ENCODE assay signal across 15 cellular contexts in genomic region chr12:116800918-116801317, GRCh38.
DNase-seq lines count a peak whose midpoint lies in the region; ATAC-seq and TF ChIP-seq lines count a peak whose summit lies in the region.
"Had no signal": no experiment of that assay in that cellular context is flagged by ENCODE, and none has a peak within 500 bp of the region (broad histone marks: within the 10 kb centered on the region; RNA-seq: fewer than 3 reads in every experiment).

No MANE protein-coding gene starts in this region.

- WGBS in tibial nerve, 2 donors: 83 to 89% methylated on average over 2 of the region's 2 CpGs

- TF ChIP-seq CTCF in OCI-LY7 (conservative IDR thresholded peaks at IDR 0.05; ENCODE audit: low read length): no peak
- no peak for TF ChIP-seq CTCF in brain microvascular endothelial cell (IDR thresholded peaks at IDR 0.05; ENCODE audit: low read depth, low read length, missing control alignments)
- no peak for TF ChIP-seq CTCF in tibial nerve (IDR thresholded peaks at IDR 0.05)

- DNase-seq in NCI-H526 (lab: John Stamatoyannopoulos, UW): peak; percentile 2
- DNase-seq in NCI-H526 treated with DMSO at 0.1 percent for 48 hours (lab: John Stamatoyannopoulos, UW): no peak
- DNase-seq in OCI-LY7 (ENCODE audit: low spot score): peak; percentile 23
- DNase-seq in memory B cell (ENCODE audit: low spot score in 2 of 2): no peak
- DNase-seq in brain microvascular endothelial cell: no peak
- DNase-seq in activated T-helper 1 cell treated with anti-CD3 and anti-CD28 coated beads, Interleukin-12 subunit alpha, Interleukin-12 subunit beta, Interleukin-2, Interleukin-4 antibody, amounts not matched to agents 30 ng/mL and 10 ng/mL and 1 ng/mL, durations not matched to agents 14 hours and 24 hours and 36 hours (ENCODE audit: low spot score): no peak
- DNase-seq in tibial nerve (ENCODE audit: low spot score in 2 of 2): no peak
- DNase-seq: Calu3; CD4-positive, CD25-positive, alpha-beta regulatory T cell; DMS 273 treated with DMSO at 0.1 percent for 48 hours; DMS79; GDM1 had no signal

- peak overlapping the region; percentile 43 for H3K4me2 ChIP-seq in OCI-LY7 (ENCODE audit: low read length)

- H3K36me3 ChIP-seq in OCI-LY7 (ENCODE audit: insufficient read depth, low read length) (peaks cover 70% of the 10 kb centered on the region), brain microvascular endothelial cell (replicated peaks) (no peaks in the 10 kb centered on the region), tibial nerve (peaks cover 0 to 5% (median 0%) of the 10 kb centered on the region in 3 donors)

- POLR2A ChIA-PET in OCI-LY7 (lab: Charles Lee): interaction anchor here (0.6 to 2.4 kb wide), 5 partner anchors 8 to 788 kb away, joined by 3 to 8 read pairs (median 4); no protein-coding TSS in a partner anchor

- no peak for ATAC-seq in memory B cell (ENCODE audit: low read depth)

- BruUV-seq in OCI-LY7 (replicated peaks; lab: Mats Ljungman, UMichigan): no TSS peak

- H4K20me1 ChIP-seq in OCI-LY7 (ENCODE audit: insufficient read depth, low read length): no peaks in the 10 kb centered on the region
- H4K20me1 ChIP-seq: BLaER1 treated with 17β-estradiol and CSF1 and Interleukin-3, amounts not matched to agents 10 nM and 100 nM had no signal

- peak overlapping the region; percentile 47; the same call in 1 of the 2 replicates for H2AFZ ChIP-seq in OCI-LY7 (ENCODE audit: low read length)

- H3K36me3 Mint-ChIP-seq in memory B cell: peaks cover 17% of the 10 kb centered on the region
- peaks cover 3% of the 10 kb centered on the region for H3K36me3 Mint-ChIP-seq in activated T-helper 1 cell treated with anti-CD3 and anti-CD28 coated beads, Interleukin-12 subunit alpha, Interleukin-12 subunit beta, Interleukin-2, Interleukin-4 antibody, amounts not matched to agents 30 ng/mL and 10 ng/mL and 1 ng/mL, durations not matched to agents 14 hours and 24 hours and 36 hours (ENCODE audit: low read depth)

- peak overlapping the region; percentile 100 for H3K27ac ChIP-seq in OCI-LY7 (ENCODE audit: low read depth, low read length, poor library complexity, severe bottlenecking)
- H3K27ac ChIP-seq in brain microvascular endothelial cell: no peak overlapping the region
- no peak overlapping the region for H3K27ac ChIP-seq in tibial nerve
- H3K27ac ChIP-seq: 22Rv1 had no signal

- H3K27me3 ChIP-seq in brain microvascular endothelial cell (replicated peaks): no peaks in the 10 kb centered on the region
- no peaks in the 10 kb centered on the region for H3K27me3 ChIP-seq in tibial nerve
- H3K27me3 ChIP-seq: BLaER1 treated with 17β-estradiol and CSF1 and Interleukin-3, amounts not matched to agents 10 nM and 100 nM had no signal

- H3K27ac Mint-ChIP-seq in memory B cell: peak overlapping the region; percentile 99
- no peak overlapping the region for H3K27ac Mint-ChIP-seq in activated T-helper 1 cell treated with anti-CD3 and anti-CD28 coated beads, Interleukin-12 subunit alpha, Interleukin-12 subunit beta, Interleukin-2, Interleukin-4 antibody, amounts not matched to agents 30 ng/mL and 10 ng/mL and 1 ng/mL, durations not matched to agents 14 hours and 24 hours and 36 hours
- H3K27ac Mint-ChIP-seq: CD4-positive, CD25-positive, alpha-beta regulatory T cell had no signal

- H3K4me1 Mint-ChIP-seq in memory B cell: peaks cover 25% of the 10 kb centered on the region
- H3K4me1 Mint-ChIP-seq in activated T-helper 1 cell treated with anti-CD3 and anti-CD28 coated beads, Interleukin-12 subunit alpha, Interleukin-12 subunit beta, Interleukin-2, Interleukin-4 antibody, amounts not matched to agents 30 ng/mL and 10 ng/mL and 1 ng/mL, durations not matched to agents 14 hours and 24 hours and 36 hours (ENCODE audit: low read depth): no peaks in the 10 kb centered on the region

- H3K9me2 ChIP-seq in OCI-LY7 (ENCODE audit: insufficient read depth, low read length): no peaks in the 10 kb centered on the region

- peaks cover 6% of the 10 kb centered on the region for H3K9me3 Mint-ChIP-seq in memory B cell
- peaks cover 6% of the 10 kb centered on the region for H3K9me3 Mint-ChIP-seq in activated T-helper 1 cell treated with anti-CD3 and anti-CD28 coated beads, Interleukin-12 subunit alpha, Interleukin-12 subunit beta, Interleukin-2, Interleukin-4 antibody, amounts not matched to agents 30 ng/mL and 10 ng/mL and 1 ng/mL, durations not matched to agents 14 hours and 24 hours and 36 hours

- H3K9me3 ChIP-seq in OCI-LY7 (ENCODE audit: low read length): peaks cover 20% of the 10 kb centered on the region
- peaks cover 0 to 21% (median 4%) of the 10 kb centered on the region in 4 donors for H3K9me3 ChIP-seq in tibial nerve
- H3K9me3 ChIP-seq: HAP-1 had no signal

- in situ Hi-C loops in brain microvascular endothelial cell (cut with HindIII; ENCODE audit: low pct_ligation_motif_present, low sequenced_read_pairs): no loop called here

- H3K27me3 Mint-ChIP-seq in memory B cell: no peaks in the 10 kb centered on the region
- H3K27me3 Mint-ChIP-seq in activated T-helper 1 cell treated with anti-CD3 and anti-CD28 coated beads, Interleukin-12 subunit alpha, Interleukin-12 subunit beta, Interleukin-2, Interleukin-4 antibody, amounts not matched to agents 30 ng/mL and 10 ng/mL and 1 ng/mL, durations not matched to agents 14 hours and 24 hours and 36 hours (ENCODE audit: insufficient read depth): peaks cover 2% of the 10 kb centered on the region
- H3K27me3 Mint-ChIP-seq: CD4-positive, CD25-positive, alpha-beta regulatory T cell had no signal

- no peak overlapping the region for H3K4me3 ChIP-seq in OCI-LY7 (ENCODE audit: low read depth, low read length, poor library complexity, severe bottlenecking)
- no peak overlapping the region for H3K4me3 ChIP-seq in brain microvascular endothelial cell (ENCODE audit: low read depth, low read length)
- H3K4me3 ChIP-seq in tibial nerve: no peak overlapping the region
- H3K4me3 ChIP-seq: BLaER1 treated with 17β-estradiol and CSF1 and Interleukin-3, amounts not matched to agents 10 nM and 100 nM; HAP-1 had no signal

- no peak for TF ChIP-seq EP300 in tibial nerve (IDR thresholded peaks at IDR 0.05)

- peaks cover 19% of the 10 kb centered on the region; the same call in 1 of the 2 replicates for H3K79me2 ChIP-seq in OCI-LY7 (ENCODE audit: insufficient read depth, low read depth, low read length)

- H3K4me1 ChIP-seq in OCI-LY7 (ENCODE audit: insufficient read depth, low read length, poor library complexity, severe bottlenecking) (peaks cover 54% of the 10 kb centered on the region), tibial nerve (no peaks in the 10 kb centered on the region)
- H3K4me1 ChIP-seq: HAP-1 had no signal

- intact Hi-C loops in OCI-LY7 (cut with micrococcal nuclease; ENCODE audit: unreplicated experiment): no loop called here
- intact Hi-C loops in activated T-helper 1 cell treated with anti-CD3 and anti-CD28 coated beads, Interleukin-12 subunit alpha, Interleukin-12 subunit beta, Interleukin-2, Interleukin-4 antibody, amounts not matched to agents 30 ng/mL and 10 ng/mL and 1 ng/mL, durations not matched to agents 14 hours and 24 hours and 36 hours (cut with micrococcal nuclease): no loop called here

- no peak overlapping the region for H3K4me3 Mint-ChIP-seq in memory B cell
- no peak overlapping the region for H3K4me3 Mint-ChIP-seq in activated T-helper 1 cell treated with anti-CD3 and anti-CD28 coated beads, Interleukin-12 subunit alpha, Interleukin-12 subunit beta, Interleukin-2, Interleukin-4 antibody, amounts not matched to agents 30 ng/mL and 10 ng/mL and 1 ng/mL, durations not matched to agents 14 hours and 24 hours and 36 hours
- H3K4me3 Mint-ChIP-seq: CD4-positive, CD25-positive, alpha-beta regulatory T cell had no signal

- CTCF ChIA-PET in OCI-LY7 (lab: Charles Lee; ENCODE audit: unreplicated experiment): no interaction called here

- no peak for TF ChIP-seq POLR2A in tibial nerve (IDR thresholded peaks at IDR 0.05)

Comparison
In these comparisons a context has a peak if more than half of its experiments do, and no peak if none do; other contexts are left out.
1. DNase-seq: peak in NCI-H526 (2 of 2) and OCI-LY7 (single experiment); none in NCI-H526 treated with DMSO at 0.1 percent for 48 hours (single experiment), memory B cell (0 of 2), brain microvascular endothelial cell (single experiment), activated T-helper 1 cell treated with anti-CD3 and anti-CD28 coated beads, Interleukin-12 subunit alpha, Interleukin-12 subunit beta, Interleukin-2, Interleukin-4 antibody, amounts not matched to agents 30 ng/mL and 10 ng/mL and 1 ng/mL, durations not matched to agents 14 hours and 24 hours and 36 hours (single experiment) and tibial nerve (0 of 2).